Comparison of ENCODE assay signal across 1 cellular context in the genomic region with DNA sequence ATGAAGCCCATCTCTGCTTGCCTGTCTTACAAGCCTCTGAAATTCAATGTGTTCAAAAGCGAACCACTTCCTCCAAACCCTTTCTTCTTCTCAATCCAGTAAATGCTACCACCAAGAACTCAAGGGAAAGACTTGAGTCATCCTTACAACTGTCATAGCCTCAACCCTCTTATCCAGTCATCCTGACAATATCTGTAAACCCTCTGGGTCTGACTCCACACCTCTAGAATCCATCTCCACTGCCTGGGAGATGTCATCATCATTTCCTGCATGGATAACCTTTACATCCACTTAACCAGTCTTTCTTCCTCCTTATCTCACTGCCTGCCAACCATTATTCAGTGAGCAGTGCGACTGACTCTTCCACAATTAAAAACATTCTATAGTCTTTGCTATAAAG.
TF ChIP-seq lines count a peak whose summit lies in the region.

No MANE protein-coding gene starts in this region.

TF ChIP-seq in HepG2, 621 proteins besides CTCF, POLR2A, EP300 and RAD21 (continued from another document):
- TF ChIP-seq, protein P1, sequence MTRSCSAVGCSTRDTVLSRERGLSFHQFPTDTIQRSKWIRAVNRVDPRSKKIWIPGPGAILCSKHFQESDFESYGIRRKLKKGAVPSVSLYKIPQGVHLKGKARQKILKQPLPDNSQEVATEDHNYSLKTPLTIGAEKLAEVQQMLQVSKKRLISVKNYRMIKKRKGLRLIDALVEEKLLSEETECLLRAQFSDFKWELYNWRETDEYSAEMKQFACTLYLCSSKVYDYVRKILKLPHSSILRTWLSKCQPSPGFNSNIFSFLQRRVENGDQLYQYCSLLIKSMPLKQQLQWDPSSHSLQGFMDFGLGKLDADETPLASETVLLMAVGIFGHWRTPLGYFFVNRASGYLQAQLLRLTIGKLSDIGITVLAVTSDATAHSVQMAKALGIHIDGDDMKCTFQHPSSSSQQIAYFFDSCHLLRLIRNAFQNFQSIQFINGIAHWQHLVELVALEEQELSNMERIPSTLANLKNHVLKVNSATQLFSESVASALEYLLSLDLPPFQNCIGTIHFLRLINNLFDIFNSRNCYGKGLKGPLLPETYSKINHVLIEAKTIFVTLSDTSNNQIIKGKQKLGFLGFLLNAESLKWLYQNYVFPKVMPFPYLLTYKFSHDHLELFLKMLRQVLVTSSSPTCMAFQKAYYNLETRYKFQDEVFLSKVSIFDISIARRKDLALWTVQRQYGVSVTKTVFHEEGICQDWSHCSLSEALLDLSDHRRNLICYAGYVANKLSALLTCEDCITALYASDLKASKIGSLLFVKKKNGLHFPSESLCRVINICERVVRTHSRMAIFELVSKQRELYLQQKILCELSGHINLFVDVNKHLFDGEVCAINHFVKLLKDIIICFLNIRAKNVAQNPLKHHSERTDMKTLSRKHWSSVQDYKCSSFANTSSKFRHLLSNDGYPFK (CRISPR knock-in tag; IDR thresholded peaks at IDR 0.05; ENCODE audit: borderline replicate concordance), result no peak
- TF ChIP-seq, protein P2, sequence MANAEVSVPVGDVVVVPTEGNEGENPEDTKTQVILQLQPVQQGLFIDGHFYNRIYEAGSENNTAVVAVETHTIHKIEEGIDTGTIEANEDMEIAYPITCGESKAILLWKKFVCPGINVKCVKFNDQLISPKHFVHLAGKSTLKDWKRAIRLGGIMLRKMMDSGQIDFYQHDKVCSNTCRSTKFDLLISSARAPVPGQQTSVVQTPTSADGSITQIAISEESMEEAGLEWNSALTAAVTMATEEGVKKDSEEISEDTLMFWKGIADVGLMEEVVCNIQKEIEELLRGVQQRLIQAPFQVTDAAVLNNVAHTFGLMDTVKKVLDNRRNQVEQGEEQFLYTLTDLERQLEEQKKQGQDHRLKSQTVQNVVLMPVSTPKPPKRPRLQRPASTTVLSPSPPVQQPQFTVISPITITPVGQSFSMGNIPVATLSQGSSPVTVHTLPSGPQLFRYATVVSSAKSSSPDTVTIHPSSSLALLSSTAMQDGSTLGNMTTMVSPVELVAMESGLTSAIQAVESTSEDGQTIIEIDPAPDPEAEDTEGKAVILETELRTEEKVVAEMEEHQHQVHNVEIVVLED (CRISPR knock-in tag; IDR thresholded peaks at IDR 0.05; ENCODE audit: borderline replicate concordance), result no peak
- TF ChIP-seq NFE2 (CRISPR knock-in tag; IDR thresholded peaks at IDR 0.05), result no peak
- no peak for TF ChIP-seq ZNF878 (CRISPR knock-in tag; IDR thresholded peaks at IDR 0.05)
- TF ChIP-seq HIVEP1 (CRISPR knock-in tag; IDR thresholded peaks at IDR 0.05), result no peak
- TF ChIP-seq, protein P3, sequence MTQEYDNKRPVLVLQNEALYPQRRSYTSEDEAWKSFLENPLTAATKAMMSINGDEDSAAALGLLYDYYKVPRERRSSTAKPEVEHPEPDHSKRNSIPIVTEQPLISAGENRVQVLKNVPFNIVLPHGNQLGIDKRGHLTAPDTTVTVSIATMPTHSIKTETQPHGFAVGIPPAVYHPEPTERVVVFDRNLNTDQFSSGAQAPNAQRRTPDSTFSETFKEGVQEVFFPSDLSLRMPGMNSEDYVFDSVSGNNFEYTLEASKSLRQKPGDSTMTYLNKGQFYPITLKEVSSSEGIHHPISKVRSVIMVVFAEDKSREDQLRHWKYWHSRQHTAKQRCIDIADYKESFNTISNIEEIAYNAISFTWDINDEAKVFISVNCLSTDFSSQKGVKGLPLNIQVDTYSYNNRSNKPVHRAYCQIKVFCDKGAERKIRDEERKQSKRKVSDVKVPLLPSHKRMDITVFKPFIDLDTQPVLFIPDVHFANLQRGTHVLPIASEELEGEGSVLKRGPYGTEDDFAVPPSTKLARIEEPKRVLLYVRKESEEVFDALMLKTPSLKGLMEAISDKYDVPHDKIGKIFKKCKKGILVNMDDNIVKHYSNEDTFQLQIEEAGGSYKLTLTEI (CRISPR knock-in tag; conservative IDR thresholded peaks at IDR 0.05), result no peak
- no peak for TF ChIP-seq KLF12 (CRISPR knock-in tag; IDR thresholded peaks at IDR 0.05; ENCODE audit: borderline replicate concordance)
- TF ChIP-seq, protein P4, sequence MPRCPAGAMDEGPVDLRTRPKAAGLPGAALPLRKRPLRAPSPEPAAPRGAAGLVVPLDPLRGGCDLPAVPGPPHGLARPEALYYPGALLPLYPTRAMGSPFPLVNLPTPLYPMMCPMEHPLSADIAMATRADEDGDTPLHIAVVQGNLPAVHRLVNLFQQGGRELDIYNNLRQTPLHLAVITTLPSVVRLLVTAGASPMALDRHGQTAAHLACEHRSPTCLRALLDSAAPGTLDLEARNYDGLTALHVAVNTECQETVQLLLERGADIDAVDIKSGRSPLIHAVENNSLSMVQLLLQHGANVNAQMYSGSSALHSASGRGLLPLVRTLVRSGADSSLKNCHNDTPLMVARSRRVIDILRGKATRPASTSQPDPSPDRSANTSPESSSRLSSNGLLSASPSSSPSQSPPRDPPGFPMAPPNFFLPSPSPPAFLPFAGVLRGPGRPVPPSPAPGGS (CRISPR knock-in tag; IDR thresholded peaks at IDR 0.05), result no peak
- no peak for TF ChIP-seq ZNF775 (CRISPR knock-in tag; IDR thresholded peaks at IDR 0.05; ENCODE audit: borderline replicate concordance)
- TF ChIP-seq ZNF670 (CRISPR knock-in tag; IDR thresholded peaks at IDR 0.05; ENCODE audit: borderline replicate concordance), result no peak
- TF ChIP-seq ZNF20 (CRISPR knock-in tag; IDR thresholded peaks at IDR 0.05), result no peak
- TF ChIP-seq ZNF343 (CRISPR knock-in tag; IDR thresholded peaks at IDR 0.05), result no peak
- TF ChIP-seq BHLHE40 (IDR thresholded peaks at IDR 0.05; ENCODE audit: low read length), result no peak
- TF ChIP-seq, protein P5, sequence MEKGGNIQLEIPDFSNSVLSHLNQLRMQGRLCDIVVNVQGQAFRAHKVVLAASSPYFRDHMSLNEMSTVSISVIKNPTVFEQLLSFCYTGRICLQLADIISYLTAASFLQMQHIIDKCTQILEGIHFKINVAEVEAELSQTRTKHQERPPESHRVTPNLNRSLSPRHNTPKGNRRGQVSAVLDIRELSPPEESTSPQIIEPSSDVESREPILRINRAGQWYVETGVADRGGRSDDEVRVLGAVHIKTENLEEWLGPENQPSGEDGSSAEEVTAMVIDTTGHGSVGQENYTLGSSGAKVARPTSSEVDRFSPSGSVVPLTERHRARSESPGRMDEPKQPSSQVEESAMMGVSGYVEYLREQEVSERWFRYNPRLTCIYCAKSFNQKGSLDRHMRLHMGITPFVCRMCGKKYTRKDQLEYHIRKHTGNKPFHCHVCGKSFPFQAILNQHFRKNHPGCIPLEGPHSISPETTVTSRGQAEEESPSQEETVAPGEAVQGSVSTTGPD (CRISPR knock-in tag; IDR thresholded peaks at IDR 0.05), result no peak
- no peak for TF ChIP-seq RARA (CRISPR knock-in tag; IDR thresholded peaks at IDR 0.05)
